17 cellular contexts compared by ENCODE assay signal in genomic region chr7:154844955-154845354, GRCh38.
"Had no signal": no experiment of that assay in that cellular context is flagged by ENCODE, and none has a peak within 500 bp of the region (broad histone marks: within the 10 kb centered on the region; RNA-seq: fewer than 3 reads in every experiment).

No MANE protein-coding gene starts in this region.

- H3K36me3 Mint-ChIP-seq: memory B cell, mesothelial cell of epicardium, naive B cell had no signal

- H3K36me3 ChIP-seq: colonic mucosa, left lung, lower lobe of right lung, neutrophil had no signal

- H3K4me3 Mint-ChIP-seq: endodermal cell, memory B cell, mesothelial cell of epicardium, naive B cell had no signal

- H3K27me3 ChIP-seq: colonic mucosa, foreskin keratinocyte, left lung had no signal

- H3K4me3 ChIP-seq: colonic mucosa, left lung, lower lobe of right lung, smooth muscle cell had no signal

- H3K4me1 ChIP-seq: foreskin keratinocyte, left lung, lower lobe of right lung had no signal

- H3K4me2 ChIP-seq: smooth muscle cell had no signal

- H3K9me3 ChIP-seq: colonic mucosa, left lung, neutrophil had no signal

- H3K4me1 Mint-ChIP-seq: memory B cell, mesothelial cell of epicardium, naive B cell had no signal

- H3K27ac ChIP-seq: colonic mucosa, foreskin keratinocyte, left lung, lower lobe of right lung, neutrophil had no signal

- H3K27ac Mint-ChIP-seq: endodermal cell, memory B cell, mesothelial cell of epicardium, naive B cell had no signal

- DNase-seq: colonic mucosa; dermis blood vessel endothelial cell; erythroblast; foreskin keratinocyte; hippocampal formation; kidney glomerular epithelial cell; left lung; lower lobe of right lung; naive B cell; stimulated activated CD4-positive, alpha-beta T cell treated with anti-CD3 and anti-CD28 coated beads, Interleukin-2, amount 100 ng/mL, for 48 hours; stimulated activated naive CD4-positive, alpha-beta T cell treated with Interleukin-2 at 50 U/mL for 16 hours; trophoblast cell had no signal
